ENCODE assay signal across 10 cellular contexts in the genomic region with DNA sequence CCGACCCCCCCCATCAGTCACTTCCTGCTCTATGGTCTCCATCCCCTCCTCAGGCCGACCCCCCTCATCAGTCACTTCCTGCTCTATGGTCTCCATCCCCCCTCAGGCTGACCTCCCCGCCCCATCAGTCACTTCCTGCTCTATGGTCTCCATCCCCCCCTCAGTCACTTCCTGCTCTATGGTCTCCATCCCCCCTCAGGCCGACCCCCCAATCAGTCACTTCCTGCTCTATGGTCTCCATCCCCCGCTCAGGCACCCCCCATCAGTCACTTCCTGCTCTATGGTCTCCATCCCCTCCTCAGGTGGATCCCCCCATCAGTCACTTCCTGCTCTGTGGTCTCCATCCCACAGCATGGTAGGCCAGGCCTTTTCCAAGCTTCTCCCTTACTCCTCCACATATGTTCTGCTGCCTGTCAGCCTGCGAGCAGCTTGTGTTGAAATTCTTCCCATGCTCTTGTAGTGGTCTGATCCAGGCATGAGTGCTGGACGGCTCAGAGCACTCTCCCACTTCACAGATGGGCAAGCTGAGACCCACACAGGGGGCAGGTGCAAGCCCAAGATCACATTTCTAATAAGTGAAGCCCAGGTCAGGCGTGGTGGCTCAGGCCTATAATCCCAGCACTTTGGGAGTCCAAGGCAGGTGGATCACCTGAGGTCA. TPM values are rescaled to one million over a fixed set of nuclear protein-coding genes. Genes with fewer than 3 reads are reported as not detected.
DNase-seq lines count a peak whose midpoint lies in the region; ATAC-seq and TF ChIP-seq lines count a peak whose summit lies in the region.
"Had no signal": no experiment of that assay in that cellular context is flagged by ENCODE, and none has a peak within 500 bp of the region (broad histone marks: within the 10 kb centered on the region; RNA-seq: fewer than 3 reads in every experiment).

No MANE protein-coding gene starts in this region.

- DNase-seq in CD4-positive, alpha-beta memory T cell = peak in 1 of 5 donors; percentile 53
- DNase-seq in activated CD8-positive, alpha-beta T cell treated with anti-CD3 and anti-CD28 coated beads for 36 hours = peak; percentile 65
- no peak for DNase-seq in memory B cell (ENCODE audit: low spot score in 2 of 2)
- no peak for DNase-seq in islet precursor cell
- DNase-seq in NCI-H446 (lab: John Stamatoyannopoulos, UW) = no peak
- DNase-seq in stimulated activated CD4-positive, alpha-beta T cell treated with anti-CD3 and anti-CD28 coated beads, Interleukin-4, amount 100 ng/mL, for 1 hour = no peak
- no peak for DNase-seq in hypothalamus (lab: John Stamatoyannopoulos, UW)
- DNase-seq: activated CD8-positive, alpha-beta memory T cell treated with anti-CD3 and anti-CD28 coated beads for 24 hours had no signal

- H3K27me3 Mint-ChIP-seq in CD4-positive, alpha-beta memory T cell = no peaks in the 10 kb centered on the region
- no peaks in the 10 kb centered on the region for H3K27me3 Mint-ChIP-seq in activated CD8-positive, alpha-beta T cell treated with anti-CD3 and anti-CD28 coated beads for 36 hours
- no peaks in the 10 kb centered on the region for H3K27me3 Mint-ChIP-seq in memory B cell

- H3K27me3 ChIP-seq in CD4-positive, alpha-beta memory T cell (ENCODE audit: insufficient read depth, low read length) = no peaks in the 10 kb centered on the region

- H3K4me1 Mint-ChIP-seq in CD4-positive, alpha-beta memory T cell = peaks cover 3 to 18% (median 14%) of the 10 kb centered on the region in 4 donors
- H3K4me1 Mint-ChIP-seq in activated CD8-positive, alpha-beta T cell treated with anti-CD3 and anti-CD28 coated beads for 36 hours (ENCODE audit: low read depth) = peaks cover 17% of the 10 kb centered on the region
- peaks cover 11% of the 10 kb centered on the region for H3K4me1 Mint-ChIP-seq in memory B cell

- peaks cover 0 to 6% (median 1%) of the 10 kb centered on the region in 8 donors for H3K9me3 Mint-ChIP-seq in CD4-positive, alpha-beta memory T cell
- peaks cover 6% of the 10 kb centered on the region for H3K9me3 Mint-ChIP-seq in activated CD8-positive, alpha-beta T cell treated with anti-CD3 and anti-CD28 coated beads for 36 hours
- peaks cover 3% of the 10 kb centered on the region for H3K9me3 Mint-ChIP-seq in memory B cell

- peak overlapping the region in 1 of 8 donors; percentile 34 for H3K4me3 Mint-ChIP-seq in CD4-positive, alpha-beta memory T cell
- H3K4me3 Mint-ChIP-seq in activated CD8-positive, alpha-beta T cell treated with anti-CD3 and anti-CD28 coated beads for 36 hours = no peak overlapping the region
- H3K4me3 Mint-ChIP-seq in memory B cell = no peak overlapping the region

- H3K36me3 Mint-ChIP-seq in CD4-positive, alpha-beta memory T cell = peaks cover 27 to 42% of the 10 kb centered on the region in 2 donors
- peaks cover 62% of the 10 kb centered on the region for H3K36me3 Mint-ChIP-seq in activated CD8-positive, alpha-beta T cell treated with anti-CD3 and anti-CD28 coated beads for 36 hours (ENCODE audit: low read depth)
- H3K36me3 Mint-ChIP-seq in memory B cell = peaks cover 16% of the 10 kb centered on the region

- no peak overlapping the region for H3K27ac ChIP-seq in CD4-positive, alpha-beta memory T cell (ENCODE audit: low read depth, low read length)
- peak overlapping the region; percentile 36 for H3K27ac ChIP-seq in KOPT-K1 (ENCODE audit: low read depth, low read length, poor library complexity, severe bottlenecking)

- H3K4me1 ChIP-seq in CD4-positive, alpha-beta memory T cell (ENCODE audit: insufficient read depth, low read length) = peaks cover 6% of the 10 kb centered on the region

- CTCF ChIA-PET in CD4-positive, alpha-beta memory T cell (lab: Charles Lee; ENCODE audit: partially characterized antibody) = interaction anchor here (0.8 kb wide), 1 partner anchor 300 kb away, joined by 3 read pairs; no protein-coding TSS in a partner anchor
- CTCF ChIA-PET in activated CD8-positive, alpha-beta T cell treated with anti-CD3 and anti-CD28 coated beads for 36 hours (lab: Charles Lee) = no interaction called here

- ATAC-seq in activated CD8-positive, alpha-beta T cell treated with anti-CD3 and anti-CD28 coated beads for 36 hours = peak; percentile 18
- ATAC-seq in memory B cell (ENCODE audit: low read depth) = no peak
- ATAC-seq: esophagus mucosa had no signal

- intact Hi-C loops in CD4-positive, alpha-beta memory T cell (cut with micrococcal nuclease) = no loop called here
- intact Hi-C loops in activated CD8-positive, alpha-beta T cell treated with anti-CD3 and anti-CD28 coated beads for 36 hours (cut with micrococcal nuclease) = no loop called here

- H3K9me3 ChIP-seq in CD4-positive, alpha-beta memory T cell (ENCODE audit: control insufficient read depth in 1 of 2, low read length in 2 of 2) = no peaks in the 10 kb centered on the region
- no peaks in the 10 kb centered on the region for H3K9me3 ChIP-seq in KOPT-K1 (ENCODE audit: insufficient read depth, low read length, poor library complexity, severe bottlenecking)

- no peak for TF ChIP-seq CTCF in activated CD8-positive, alpha-beta T cell treated with anti-CD3 and anti-CD28 coated beads for 36 hours (IDR thresholded peaks at IDR 0.05)

- POLR2A ChIA-PET in CD4-positive, alpha-beta memory T cell (lab: Charles Lee; ENCODE audit: partially characterized antibody) = no interaction called here
- POLR2A ChIA-PET in activated CD8-positive, alpha-beta T cell treated with anti-CD3 and anti-CD28 coated beads for 36 hours (lab: Charles Lee) = no interaction called here

- H3K27ac Mint-ChIP-seq in CD4-positive, alpha-beta memory T cell = peak overlapping the region in 6 of 7 donors; percentile 54 to 93 (median 82)
- H3K27ac Mint-ChIP-seq in activated CD8-positive, alpha-beta T cell treated with anti-CD3 and anti-CD28 coated beads for 36 hours = peak overlapping the region; percentile 65
- H3K27ac Mint-ChIP-seq in memory B cell = peak overlapping the region; percentile 87

- peaks cover 2% of the 10 kb centered on the region for H3K36me3 ChIP-seq in CD4-positive, alpha-beta memory T cell (ENCODE audit: insufficient read depth, low read length)
- peaks cover 57% of the 10 kb centered on the region for H3K36me3 ChIP-seq in KOPT-K1 (ENCODE audit: insufficient read depth, low read length)

- no peak overlapping the region for H3K4me3 ChIP-seq in CD4-positive, alpha-beta memory T cell (ENCODE audit: low read length in 2 of 2)

RNA-seq across cellular contexts. Expression of gene BDH1, which starts 36.8 kb away (rescaled TPM):
- 10 to 100 TPM; 60.9 to 61.1 TPM for total RNA-seq in CD4-positive, alpha-beta memory T cell
- polyA plus RNA-seq in CD4-positive, alpha-beta memory T cell = 10 to 100 TPM; 22.3 to 25.2 TPM
- total RNA-seq in activated CD8-positive, alpha-beta T cell treated with anti-CD3 and anti-CD28 coated beads for 36 hours = 100 to 1,000 TPM; 118 to 126 TPM
